27 cellular contexts compared by ENCODE assay signal in the genomic region with DNA sequence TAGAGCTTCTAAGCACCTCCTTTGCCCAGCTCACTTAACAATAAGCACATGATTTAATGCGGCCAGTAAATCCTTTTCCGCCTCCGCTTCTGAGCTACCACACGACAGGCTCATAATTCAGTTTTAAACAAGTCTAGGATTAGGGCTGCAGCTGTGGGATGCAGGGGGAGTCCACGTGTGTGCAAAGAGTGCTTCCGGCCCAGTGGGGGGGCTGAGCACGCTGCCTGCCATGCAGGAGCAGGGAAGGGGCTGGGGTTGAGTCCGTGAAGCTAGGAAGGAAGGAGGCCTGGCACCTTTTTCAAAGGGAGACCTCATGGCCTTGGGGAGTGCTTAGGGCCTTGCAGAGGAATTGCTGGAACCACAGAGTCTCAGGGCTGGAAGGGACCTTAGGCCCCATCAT.
DNase-seq lines count a peak whose midpoint lies in the region; ATAC-seq and TF ChIP-seq lines count a peak whose summit lies in the region.
"Had no signal": no experiment of that assay in that cellular context is flagged by ENCODE, and none has a peak within 500 bp of the region (broad histone marks: within the 10 kb centered on the region; RNA-seq: fewer than 3 reads in every experiment).

No MANE protein-coding gene starts in this region.

- ATAC-seq in GM21367 (IDR thresholded peaks at IDR 0.05; ENCODE audit: unreplicated experiment) (no peak), GM19397 (IDR thresholded peaks at IDR 0.05; ENCODE audit: unreplicated experiment) (no peak)
- ATAC-seq in activated CD4-positive, CD25-positive, alpha-beta regulatory T cell treated with anti-CD3 and anti-CD28 coated beads, Interleukin-2, amount 50 U/mL, for 24 hours, result no peak
- ATAC-seq: activated CD8-positive, alpha-beta memory T cell treated with anti-CD3 and anti-CD28 coated beads, Interleukin-2, amount 10 ng/mL, durations not matched to agents 7 days and 5 days; activated T-cell treated with anti-CD3 and anti-CD28 coated beads, Interleukin-2, amount 50 U/mL, for 72 hours; gastrocnemius medialis; SK-N-SH treated with all-trans-retinoic acid at 6 μM for 48 hours had no signal

- TF ChIP-seq POLR2A in thyroid gland (IDR thresholded peaks at IDR 0.05), result no peak

- peak overlapping the region; percentile 66 to 92 (median 89) for H3K27ac ChIP-seq in thyroid gland
- H3K27ac ChIP-seq: esophagus muscularis mucosa, gastrocnemius medialis, testis, VCaP had no signal

- peak overlapping the region; percentile 37 for H3K27ac Mint-ChIP-seq in mesothelial cell of epicardium
- H3K27ac Mint-ChIP-seq: activated CD8-positive, alpha-beta memory T cell treated with anti-CD3 and anti-CD28 coated beads, Interleukin-2, amount 10 ng/mL, durations not matched to agents 7 days and 5 days; activated T-cell treated with anti-CD3 and anti-CD28 coated beads, Interleukin-2, amount 50 U/mL, for 72 hours; endodermal cell; T-helper 2 cell treated with Interferon-gamma antibody and Interleukin-4, amounts not matched to agents 5 μg/mL and 100 μg/mL, for 36 hours had no signal

- 67 to 77% methylated on average over 8 of the region's 8 CpGs for WGBS in thyroid gland, 2 donors

- no peak overlapping the region for H3K4me3 Mint-ChIP-seq in mesothelial cell of epicardium
- H3K4me3 Mint-ChIP-seq: activated CD8-positive, alpha-beta memory T cell treated with anti-CD3 and anti-CD28 coated beads, Interleukin-2, amount 10 ng/mL, durations not matched to agents 7 days and 5 days; activated T-cell treated with anti-CD3 and anti-CD28 coated beads, Interleukin-2, amount 50 U/mL, for 72 hours; endodermal cell; T-helper 2 cell treated with Interferon-gamma antibody and Interleukin-4, amounts not matched to agents 5 μg/mL and 100 μg/mL, for 36 hours had no signal

- no peaks in the 10 kb centered on the region for H3K27me3 ChIP-seq in thyroid gland
- H3K27me3 ChIP-seq: cardiac muscle cell, gastrocnemius medialis, testis had no signal

- no peaks in the 10 kb centered on the region for H3K9me3 ChIP-seq in thyroid gland
- H3K9me3 ChIP-seq: esophagus muscularis mucosa, gastrocnemius medialis, testis had no signal

- peaks cover 66 to 76% of the 10 kb centered on the region in 2 donors for H3K4me1 ChIP-seq in thyroid gland
- H3K4me1 ChIP-seq: esophagus muscularis mucosa, gastrocnemius medialis, testis had no signal

- TF ChIP-seq CTCF in mesothelial cell of epicardium (IDR thresholded peaks at IDR 0.05; ENCODE audit: unreplicated experiment) (no peak), thyroid gland (IDR thresholded peaks at IDR 0.05) (no peak)

- no peaks in the 10 kb centered on the region for H3K36me3 ChIP-seq in thyroid gland
- H3K36me3 ChIP-seq: cardiac muscle cell, esophagus muscularis mucosa, gastrocnemius medialis had no signal

- H3K27me3 Mint-ChIP-seq in mesothelial cell of epicardium (ENCODE audit: low read depth), result peaks cover 32% of the 10 kb centered on the region

- no peaks in the 10 kb centered on the region for H3K9me3 Mint-ChIP-seq in mesothelial cell of epicardium
- H3K9me3 Mint-ChIP-seq: activated T-cell treated with anti-CD3 and anti-CD28 coated beads, Interleukin-2, amount 50 U/mL, for 72 hours; endodermal cell; T-helper 2 cell treated with Interferon-gamma antibody and Interleukin-4, amounts not matched to agents 5 μg/mL and 100 μg/mL, for 36 hours had no signal

- intact Hi-C loops in thyroid gland (cut with DNase I), result no loop called here

- peaks cover 18% of the 10 kb centered on the region for H3K4me1 Mint-ChIP-seq in mesothelial cell of epicardium
- H3K4me1 Mint-ChIP-seq: activated CD8-positive, alpha-beta memory T cell treated with anti-CD3 and anti-CD28 coated beads, Interleukin-2, amount 10 ng/mL, durations not matched to agents 7 days and 5 days had no signal

- no peak overlapping the region for H3K4me3 ChIP-seq in thyroid gland (replicated peaks in 1 of 3)
- H3K4me3 ChIP-seq: cardiac muscle cell, esophagus muscularis mucosa, gastrocnemius medialis, testis had no signal

- no peaks in the 10 kb centered on the region for H3K36me3 Mint-ChIP-seq in mesothelial cell of epicardium
- H3K36me3 Mint-ChIP-seq: activated CD8-positive, alpha-beta memory T cell treated with anti-CD3 and anti-CD28 coated beads, Interleukin-2, amount 10 ng/mL, durations not matched to agents 7 days and 5 days had no signal

- DNase-seq in NCI-H524 (lab: John Stamatoyannopoulos, UW), result peak; percentile 33 to 77
- peak; percentile 74 for DNase-seq in amniotic epithelial cell (ENCODE audit: low read depth)
- peak in 1 of 2 experiments; percentile 53 for DNase-seq in mesothelial cell of epicardium (ENCODE audit: low spot score in 2 of 2, unreplicated experiment in 2 of 2)
- DNase-seq in thyroid gland, result no peak
- DNase-seq: activated CD4-positive, alpha-beta T cell treated with anti-CD3 and anti-CD28 coated beads, Interleukin-2, amount 50 U/mL, for 1 hour; activated CD8-positive, alpha-beta memory T cell treated with anti-CD3 and anti-CD28 coated beads, Interleukin-2, amount 10 ng/mL, durations not matched to agents 7 days and 5 days; activated naive CD4-positive, alpha-beta T cell treated with Interleukin-2 at 50 U/mL for 16 hours; activated T-cell treated with anti-CD3 and anti-CD28 coated beads, Interleukin-2, amount 50 U/mL, for 72 hours; amniotic stem cell; EL; endodermal cell; gastrocnemius medialis; NCI-H1436 treated with DMSO at 0.1 percent for 48 hours; NCI-H2171; NCI-H526 treated with DMSO at 0.1 percent for 48 hours; RPMI8226; stimulated activated CD4-positive, alpha-beta T cell treated with anti-CD3 and anti-CD28 coated beads, Interleukin-4, amount 100 ng/mL, for 1 hour; stimulated activated naive CD4-positive, alpha-beta T cell; testis had no signal

Comparison
In these comparisons a context has a peak if more than half of its experiments do, and no peak if none do; other contexts are left out.
1. DNase-seq: peak in NCI-H524 (2 of 2) and amniotic epithelial cell (single experiment); none in thyroid gland (0 of 2).